ENCODE assay signal across 11 cellular contexts in genomic region chr1:19457555-19457954, GRCh38. TPM values are rescaled to one million over a fixed set of nuclear protein-coding genes. Genes with fewer than 3 reads are reported as not detected.
DNase-seq lines count a peak whose midpoint lies in the region; ATAC-seq, FAIRE-seq and TF ChIP-seq lines count a peak whose summit lies in the region.
"Had no signal": no experiment of that assay in that cellular context is flagged by ENCODE, and none has a peak within 500 bp of the region (broad histone marks: within the 10 kb centered on the region; RNA-seq: fewer than 3 reads in every experiment).

No MANE protein-coding gene starts in this region.

- no peak overlapping the region for H3K14ac ChIP-seq in H1 (ENCODE audit: insufficient read length)
- H3K14ac ChIP-seq in neuronal stem cell (ENCODE audit: low read length), result no peak overlapping the region

- POLR2A ChIA-PET in HEK293 (lab: Yijun Ruan, JAX) (interaction anchor here (0.8 kb wide), 1 partner anchor 12 kb away, joined by 3 read pairs; no protein-coding TSS in a partner anchor), H1 (lab: Charles Lee; ENCODE audit: partially characterized antibody) (interaction anchor here (1.6 kb wide), 1 partner anchor 27 kb away, joined by 3 read pairs; no protein-coding TSS in a partner anchor), Caco-2 (lab: Charles Lee) (no interaction called here)

- no peak overlapping the region for H3K4me3 Mint-ChIP-seq in Caco-2 (ENCODE audit: unreplicated experiment)
- H3K4me3 Mint-ChIP-seq: stimulated activated memory B cell treated with anti-CD40 and anti-IgM and Interleukin-4, amounts not matched to agents 10 μg/mL and 1 μg/mL and 100 μg/mL, for 72 hours had no signal

- H3K36me3 Mint-ChIP-seq in Caco-2 (ENCODE audit: insufficient read depth, unreplicated experiment), result peaks cover 10% of the 10 kb centered on the region

- H3K27ac ChIP-seq in BLaER1 treated with 17β-estradiol and CSF1 and Interleukin-3, amounts not matched to agents 10 nM and 100 nM, result peak overlapping the region; percentile 1 to 72 (median 50); a peak in 14 of 22 replicates
- H3K27ac ChIP-seq in HEK293 (ENCODE audit: extremely low read depth, low read depth, low read length) (no peak overlapping the region), H1 (ENCODE audit: low read depth, low read length) (no peak overlapping the region), neuronal stem cell (replicated peaks; ENCODE audit: low read length) (peak overlapping the region; percentile 90), substantia nigra (ENCODE audit: low read depth, low read length, poor library complexity, severe bottlenecking) (no peak overlapping the region)

- no peak overlapping the region for H4K91ac ChIP-seq in H1 (replicated peaks; ENCODE audit: insufficient read length, low read length)
- no peak overlapping the region for H4K91ac ChIP-seq in neuronal stem cell (ENCODE audit: low read depth, low read length, poor library complexity)

- intact Hi-C loops in Caco-2 (cut with micrococcal nuclease; ENCODE audit: unreplicated experiment), result no loop called here

- H3K4me2 ChIP-seq in BLaER1 treated with 17β-estradiol and CSF1 and Interleukin-3, amounts not matched to agents 10 nM and 100 nM, result peak overlapping the region; percentile 71 to 99 (median 83)
- H3K4me2 ChIP-seq in H1 (ENCODE audit: insufficient read depth in 1 of 2, low read depth in 2 of 2, low read length in 2 of 2), result peak overlapping the region; percentile 37 to 48; a peak in 3 of 4 replicates
- peak overlapping the region; percentile 14 for H3K4me2 ChIP-seq in neuronal stem cell (ENCODE audit: insufficient read depth, low read length, poor library complexity, severe bottlenecking)

- no peak overlapping the region for H4K5ac ChIP-seq in H1 (ENCODE audit: insufficient read length, low read depth, low read length)

- DNase-seq in H1 (ENCODE audit: low read depth in 1 of 2, low spot score in 2 of 2) (no peak), neuronal stem cell (ENCODE audit: low spot score) (no peak), Caco-2 (no peak), substantia nigra (lab: John Stamatoyannopoulos, UW) (no peak)
- DNase-seq: NCI-H1417 treated with DMSO at 0.1 percent for 48 hours, T-helper 2 cell had no signal

- H2AFZ ChIP-seq in H1 (ENCODE audit: low read length) (no peak overlapping the region), neuronal stem cell (ENCODE audit: low read length) (no peak overlapping the region)

- no peaks in the 10 kb centered on the region for H3K23me2 ChIP-seq in H1 (ENCODE audit: low read depth, low read length)

- FAIRE-seq in H1 (lab: Jason Lieb, UNC), result no peak

- H3K27ac Mint-ChIP-seq in Caco-2 (ENCODE audit: unreplicated experiment), result no peak overlapping the region

- no peak overlapping the region for H2BK20ac ChIP-seq in H1 (ENCODE audit: low read length)

- peaks cover 53 to 100% (median 98%) of the 10 kb centered on the region in 11 experiments for H4K20me1 ChIP-seq in BLaER1 treated with 17β-estradiol and CSF1 and Interleukin-3, amounts not matched to agents 10 nM and 100 nM
- peaks cover 34 to 48% of the 10 kb centered on the region in 2 experiments for H4K20me1 ChIP-seq in H1 (replicated peaks in 1 of 2; ENCODE audit: control insufficient read depth in 1 of 2, insufficient read depth in 2 of 2, low read length in 2 of 2)

- H2AK5ac ChIP-seq in H1 (ENCODE audit: low read depth, low read length) (no peak overlapping the region), neuronal stem cell (ENCODE audit: low read depth, low read length) (no peak overlapping the region)

- H2BK120ac ChIP-seq in H1 (replicated peaks; ENCODE audit: low read depth, low read length) (no peak overlapping the region), neuronal stem cell (ENCODE audit: low read depth, low read length) (no peak overlapping the region)

- BruUV-seq in Caco-2 (replicated peaks; lab: Mats Ljungman, UMichigan), result no TSS peak

- H3K36me3 ChIP-seq in BLaER1 treated with 17β-estradiol and CSF1 and Interleukin-3, amounts not matched to agents 10 nM and 100 nM, result peaks cover 0 to 24% (median 7%) of the 10 kb centered on the region in 11 experiments; a peak in 9 of 22 replicates
- H3K36me3 ChIP-seq in HEK293 (ENCODE audit: control insufficient read depth in 2 of 2, insufficient read depth in 1 of 2, low read length in 2 of 2) (no peaks in the 10 kb centered on the region), H1 (ENCODE audit: control insufficient read depth in 2 of 4, insufficient read depth in 4 of 4, low read length in 3 of 4) (no peaks in the 10 kb centered on the region), neuronal stem cell (replicated peaks in 1 of 2; ENCODE audit: control insufficient read depth in 2 of 2, insufficient read depth in 2 of 2, low read length in 2 of 2) (peaks cover 0 to 9% of the 10 kb centered on the region in 2 donors), Caco-2 (ENCODE audit: control insufficient read depth, insufficient read depth, low read length) (no peaks in the 10 kb centered on the region)

- H3K79me2 ChIP-seq in H1 (ENCODE audit: control insufficient read depth in 1 of 2, insufficient read depth in 2 of 2, low read length in 2 of 2), result peaks cover 15 to 92% of the 10 kb centered on the region in 2 experiments

- peaks cover 87 to 95% (median 89%) of the 10 kb centered on the region in 10 experiments for H3K4me1 ChIP-seq in BLaER1 treated with 17β-estradiol and CSF1 and Interleukin-3, amounts not matched to agents 10 nM and 100 nM
- H3K4me1 ChIP-seq in HEK293 (ENCODE audit: control insufficient read depth, insufficient read depth, low read length) (peaks cover 9% of the 10 kb centered on the region; the same call in 1 of the 2 replicates), H1 (replicated peaks in 1 of 4; ENCODE audit: control insufficient read depth in 3 of 4, insufficient read depth in 4 of 4, low read length in 3 of 4) (peaks cover 19 to 49% (median 27%) of the 10 kb centered on the region in 4 experiments), neuronal stem cell (ENCODE audit: control insufficient read depth in 2 of 2, insufficient read depth in 1 of 2, low read depth in 1 of 2, low read length in 2 of 2) (peaks cover 20 to 47% of the 10 kb centered on the region in 2 donors), Caco-2 (no peaks in the 10 kb centered on the region)

- peak overlapping the region in 6 of 11 experiments; percentile 3 to 57 (median 17); a peak in 5 of 22 replicates for H3K9ac ChIP-seq in BLaER1 treated with 17β-estradiol and CSF1 and Interleukin-3, amounts not matched to agents 10 nM and 100 nM
- H3K9ac ChIP-seq in H1 (replicated peaks in 1 of 4; ENCODE audit: extremely low read depth in 1 of 4, low read depth in 3 of 4, low read length in 3 of 4), result no peak overlapping the region
- H3K9ac ChIP-seq in neuronal stem cell (ENCODE audit: low read depth, low read length, poor library complexity), result no peak overlapping the region

- H2BK15ac ChIP-seq in H1 (ENCODE audit: low read length) (no peak overlapping the region), neuronal stem cell (ENCODE audit: low read length) (no peak overlapping the region)

- no peak overlapping the region for H3K4ac ChIP-seq in H1 (replicated peaks; ENCODE audit: insufficient read length, low read depth, low read length)
- H3K4ac ChIP-seq in neuronal stem cell (ENCODE audit: low read length), result no peak overlapping the region

- no peak for ATAC-seq in HG02970 (IDR thresholded peaks at IDR 0.05; ENCODE audit: low FRiP score, unreplicated experiment)
- no peak for ATAC-seq in GM21390 (IDR thresholded peaks at IDR 0.05; ENCODE audit: unreplicated experiment)
- ATAC-seq: stimulated activated memory B cell treated with anti-CD40 and anti-IgM and Interleukin-4, amounts not matched to agents 10 μg/mL and 1 μg/mL and 100 μg/mL, for 72 hours had no signal

- H3K79me1 ChIP-seq in H1 (ENCODE audit: low read depth, low read length), result peaks cover 21% of the 10 kb centered on the region
- H3K79me1 ChIP-seq in neuronal stem cell (ENCODE audit: low read depth, low read length), result peaks cover 3% of the 10 kb centered on the region

- CTCF ChIA-PET in HEK293 (lab: Yijun Ruan, JAX), result interaction anchor here (1.9 kb wide), 1 partner anchor 11 kb away, joined by 6 read pairs; no protein-coding TSS in a partner anchor
- CTCF ChIA-PET in H1 (lab: Charles Lee; ENCODE audit: partially characterized antibody), result interaction anchor here (1.0 to 2.6 kb wide), 5 partner anchors 8 to 30 kb away, joined by 4 to 13 read pairs (median 5); no protein-coding TSS in a partner anchor
- CTCF ChIA-PET in Caco-2 (lab: Charles Lee), result interaction anchor here (1.1 kb wide), 1 partner anchor 15 kb away, joined by 3 read pairs; no protein-coding TSS in a partner anchor

- H3K18ac ChIP-seq in H1 (ENCODE audit: extremely low read depth, low read length) (no peak overlapping the region), neuronal stem cell (ENCODE audit: low read length) (no peak overlapping the region)

- H3K9me3 ChIP-seq in BLaER1 treated with 17β-estradiol and CSF1 and Interleukin-3, amounts not matched to agents 10 nM and 100 nM (replicated peaks in 1 of 11), result no peaks in the 10 kb centered on the region
- H3K9me3 ChIP-seq in HEK293 (ENCODE audit: control insufficient read depth, insufficient read depth, low read depth, low read length) (no peaks in the 10 kb centered on the region), H1 (ENCODE audit: insufficient read depth in 2 of 2, low read depth in 1 of 2, low read length in 1 of 2) (no peaks in the 10 kb centered on the region), neuronal stem cell (replicated peaks in 1 of 2; ENCODE audit: control insufficient read depth in 2 of 2, insufficient read depth in 1 of 2, low read depth in 1 of 2, low read length in 2 of 2) (no peaks in the 10 kb centered on the region), Caco-2 (no peaks in the 10 kb centered on the region)

- no peak for TF ChIP-seq RAD21 in H1 (IDR thresholded peaks at IDR 0.05 in 1 of 2, conservative IDR thresholded peaks at IDR 0.05 in 1 of 2; ENCODE audit: low read depth in 2 of 2, low read length in 2 of 2)

- no peaks in the 10 kb centered on the region for H3K9me3 Mint-ChIP-seq in Caco-2 (ENCODE audit: unreplicated experiment)
- H3K9me3 Mint-ChIP-seq: stimulated activated memory B cell treated with anti-CD40 and anti-IgM and Interleukin-4, amounts not matched to agents 10 μg/mL and 1 μg/mL and 100 μg/mL, for 72 hours had no signal

- 0 out of 20 replicates have a peak overlapping the region, but pooled peaks of 1 of the 10 experiments have one; percentile 3 for H3K4me3 ChIP-seq in BLaER1 treated with 17β-estradiol and CSF1 and Interleukin-3, amounts not matched to agents 10 nM and 100 nM
- H3K4me3 ChIP-seq in HEK293 (ENCODE audit: low read depth, low read length) (no peak overlapping the region), H1 (ENCODE audit: extremely low read depth in 1 of 4, insufficient read depth in 2 of 4, low read depth in 3 of 4, low read length in 4 of 4) (no peak overlapping the region), neuronal stem cell (ENCODE audit: low read length in 2 of 2) (no peak overlapping the region), Caco-2 (ENCODE audit: low read depth, low read length) (no peak overlapping the region)

- H2BK5ac ChIP-seq in H1 (ENCODE audit: low read depth, low read length), result no peak overlapping the region
- H2BK5ac ChIP-seq in neuronal stem cell (ENCODE audit: low read length), result no peak overlapping the region

- TF ChIP-seq POLR2A in H1 (IDR thresholded peaks at IDR 0.05; ENCODE audit: control extremely low read depth in 1 of 2, low read depth in 2 of 2, low read length in 2 of 2), result no peak

- no peaks in the 10 kb centered on the region for H3K27me3 Mint-ChIP-seq in Caco-2 (ENCODE audit: insufficient read depth, unreplicated experiment)
- H3K27me3 Mint-ChIP-seq: stimulated activated memory B cell treated with anti-CD40 and anti-IgM and Interleukin-4, amounts not matched to agents 10 μg/mL and 1 μg/mL and 100 μg/mL, for 72 hours had no signal

- TF ChIP-seq EP300 in H1 (IDR thresholded peaks at IDR 0.05; ENCODE audit: borderline replicate concordance in 1 of 2, low read depth in 2 of 2, low read length in 2 of 2), result no peak

- 73% methylated on average over 8 of the region's 8 CpGs; no CpG with 5 or more reads in 1 of the 2 experiments for WGBS in H1 (ENCODE audit: extremely low coverage in 1 of 2, insufficient coverage in 1 of 2, insufficient read length in 1 of 2, insufficient replicate concordance in 2 of 2, low coverage in 1 of 2, low lambda C conversion rate in 2 of 2, missing lambda C conversion rate in 1 of 2), 2 experiments
- no CpG with 5 or more reads among the region's 8 CpGs for WGBS in neuronal stem cell (ENCODE audit: extremely low coverage in 2 of 2, insufficient read length in 2 of 2, insufficient replicate concordance in 1 of 2), 2 donors

- no peak overlapping the region for H3K56ac ChIP-seq in H1 (replicated peaks; ENCODE audit: insufficient read length, low read depth, low read length)

- no peak overlapping the region for H2BK12ac ChIP-seq in H1 (ENCODE audit: low read depth, low read length)
- H2BK12ac ChIP-seq in neuronal stem cell (ENCODE audit: low read length), result no peak overlapping the region

- no peak overlapping the region for H4K8ac ChIP-seq in H1 (ENCODE audit: extremely low read depth, insufficient read depth, low read length)
- no peak overlapping the region for H4K8ac ChIP-seq in neuronal stem cell (ENCODE audit: low read depth, low read length)

- no peaks in the 10 kb centered on the region for H3K27me3 ChIP-seq in BLaER1 treated with 17β-estradiol and CSF1 and Interleukin-3, amounts not matched to agents 10 nM and 100 nM
- H3K27me3 ChIP-seq in H1 (replicated peaks in 1 of 4; ENCODE audit: control insufficient read depth in 3 of 4, extremely low read depth in 1 of 4, insufficient read depth in 3 of 4, low read length in 3 of 4), result no peaks in the 10 kb centered on the region
- no peaks in the 10 kb centered on the region for H3K27me3 ChIP-seq in neuronal stem cell (ENCODE audit: control insufficient read depth in 3 of 3, insufficient read depth in 3 of 3, low read depth in 1 of 3, low read length in 3 of 3)
- no peaks in the 10 kb centered on the region for H3K27me3 ChIP-seq in Caco-2 (replicated peaks; ENCODE audit: control insufficient read depth, insufficient read depth, low read length)

- H3K23ac ChIP-seq in H1 (ENCODE audit: insufficient read length), result no peak overlapping the region
- no peak overlapping the region for H3K23ac ChIP-seq in neuronal stem cell (ENCODE audit: low read depth, low read length, poor library complexity)

- TF ChIP-seq CTCF in HEK293 (tag by site-specific recombination; IDR thresholded peaks at IDR 0.05) (no peak), H1 (IDR thresholded peaks at IDR 0.05; ENCODE audit: control extremely low read depth in 1 of 3, insufficient read depth in 1 of 3, low read depth in 1 of 3, low read length in 3 of 3) (no peak), Caco-2 (IDR thresholded peaks at IDR 0.05; ENCODE audit: insufficient read depth in 1 of 2, low read depth in 1 of 2, low read length in 1 of 2, severe bottlenecking in 1 of 2, unreplicated experiment in 1 of 2) (no peak)

- H3K4me1 Mint-ChIP-seq in Caco-2 (ENCODE audit: low read depth, unreplicated experiment), result peaks cover 6% of the 10 kb centered on the region

RNA-seq across cellular contexts. Expression of gene CAPZB, which starts 27.8 kb away (rescaled TPM):
- 371 TPM in 2 replicates for total RNA-seq in H1 (2021; fragmentation: NEBNext Ultra II Directional; extraction: Animal tissue kit (Norgen Biotek cat#: 25700))
- polyA plus RNA-seq in H1 (2011; rRNA removed), result 162 and 169 TPM in 2 replicates
- 237 TPM for polyA plus RNA-seq in H1 (2011; cell fraction: cytosol; rRNA removed)
- 112 TPM for polyA plus RNA-seq in H1 (2011; cell fraction: nucleus; rRNA removed)
- polyA plus RNA-seq in H1 (2012, experiment 1 of 2), result 353 to 393 TPM (median 375 TPM) in 4 replicates
- polyA plus RNA-seq in H1 (2012, experiment 2 of 2), result 493 TPM
- polyA plus RNA-seq in H1 (2013, experiment 1 of 2), result 265 TPM
- 269 TPM for polyA plus RNA-seq in H1 (2013, experiment 2 of 2)
- 118 and 122 TPM in 2 replicates for polyA minus RNA-seq in H1 (2011; rRNA and poly(A)+ RNA removed)
- 88.9 TPM for polyA minus RNA-seq in H1 (2011; cell fraction: cytosol; rRNA and poly(A)+ RNA removed)
- polyA minus RNA-seq in H1 (2011; cell fraction: nucleus; rRNA and poly(A)+ RNA removed), result 42.8 TPM
- 295 TPM for polyA plus RNA-seq in neuronal stem cell (2013, experiment 1 of 2)
- polyA plus RNA-seq in neuronal stem cell (2013, experiment 2 of 2), result 299 TPM
- 205 and 223 TPM in 2 replicates for total RNA-seq in Caco-2 (2022)

Comparison
In these comparisons a context has a peak if more than half of its experiments do, and no peak if none do; other contexts are left out.
1. H3K27ac ChIP-seq: peak in BLaER1 treated with 17β-estradiol and CSF1 and Interleukin-3, amounts not matched to agents 10 nM and 100 nM (11 of 11) and neuronal stem cell (single experiment); none in HEK293 (single experiment), H1 (single experiment) and substantia nigra (single experiment).
2. H3K4me2 ChIP-seq: peak in every context shown above with its lines; median percentile 83 in BLaER1 treated with 17β-estradiol and CSF1 and Interleukin-3, amounts not matched to agents 10 nM and 100 nM; 42 in H1; 14 in neuronal stem cell.
3. H3K9ac ChIP-seq: peak in BLaER1 treated with 17β-estradiol and CSF1 and Interleukin-3, amounts not matched to agents 10 nM and 100 nM (6 of 11); none in H1 (0 of 4) and neuronal stem cell (single experiment).